Comparison of ENCODE assay signal across 14 cellular contexts in the genomic region with DNA sequence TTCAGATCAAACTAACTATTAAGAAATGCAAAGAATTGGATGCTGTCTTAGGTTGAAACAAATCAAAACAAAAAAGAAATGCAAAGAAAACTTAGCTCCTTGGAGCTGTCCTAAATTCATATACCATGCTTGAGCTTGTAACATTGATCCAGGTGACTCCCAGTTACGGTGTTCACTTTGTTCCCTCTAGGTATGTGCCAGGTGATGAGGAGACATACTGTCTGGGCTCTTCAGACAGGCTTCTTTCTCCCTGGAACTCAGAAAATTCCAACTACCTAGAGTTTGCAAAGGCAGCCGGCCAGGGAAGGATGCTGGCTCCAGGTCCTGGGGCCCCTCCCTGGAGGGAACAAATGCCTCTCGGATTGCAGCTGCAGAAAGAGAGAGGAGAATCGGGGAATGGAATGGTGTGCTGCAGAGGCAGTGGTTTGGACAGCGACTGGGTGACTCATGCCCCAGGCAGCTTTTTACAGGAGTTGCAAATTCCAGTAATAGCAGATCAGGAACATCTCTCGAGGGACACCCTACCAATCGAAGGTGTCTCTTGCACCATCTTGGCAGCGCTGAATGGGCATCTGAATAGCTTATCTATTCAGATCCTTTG. TPM values are rescaled to one million over a fixed set of nuclear protein-coding genes. Genes with fewer than 3 reads are reported as not detected.
A peak's percentile ranks its signal among the peaks of the same experiment; 100 is the strongest.
DNase-seq lines count a peak whose midpoint lies in the region; ATAC-seq and TF ChIP-seq lines count a peak whose summit lies in the region.
"Had no signal": no experiment of that assay in that cellular context is flagged by ENCODE, and none has a peak within 500 bp of the region (broad histone marks: within the 10 kb centered on the region; RNA-seq: fewer than 3 reads in every experiment).

No MANE protein-coding gene starts in this region.

- H3K4me3 ChIP-seq in MG63 = no peak overlapping the region
- H3K4me3 ChIP-seq in ascending aorta = no peak overlapping the region
- H3K4me3 ChIP-seq: esophagus squamous epithelium, testis had no signal

- H3K27ac Mint-ChIP-seq in mesothelial cell of epicardium = peak overlapping the region; percentile 19
- H3K27ac Mint-ChIP-seq: activated naive CD4-positive, alpha-beta T cell treated with anti-CD3 and anti-CD28 coated beads, Interleukin-2, amount 50 U/mL, for 24 hours had no signal

- H3K4me3 Mint-ChIP-seq in mesothelial cell of epicardium = no peak overlapping the region
- H3K4me3 Mint-ChIP-seq: activated naive CD4-positive, alpha-beta T cell treated with anti-CD3 and anti-CD28 coated beads, Interleukin-2, amount 50 U/mL, for 24 hours had no signal

- no peaks in the 10 kb centered on the region for H3K9me3 ChIP-seq in MG63
- no peaks in the 10 kb centered on the region for H3K9me3 ChIP-seq in ascending aorta
- H3K9me3 ChIP-seq: esophagus squamous epithelium, testis had no signal

- ATAC-seq in HG03196 (IDR thresholded peaks at IDR 0.05; ENCODE audit: unreplicated experiment) = no peak
- no peak for ATAC-seq in Right ventricle myocardium inferior

- DNase-seq in Daoy (ENCODE audit: low read depth) = peak; percentile 84
- DNase-seq in MG63 = peak; percentile 90
- peak; percentile 42 for DNase-seq in dedifferentiated amniotic fluid mesenchymal stem cell (ENCODE audit: extremely low spot score)
- peak in 1 of 2 experiments; percentile 54 for DNase-seq in mesothelial cell of epicardium (ENCODE audit: low spot score in 2 of 2, unreplicated experiment in 2 of 2)
- no peak for DNase-seq in ascending aorta (ENCODE audit: low spot score in 2 of 2)
- no peak for DNase-seq in Right ventricle myocardium inferior (ENCODE audit: missing footprints)
- no peak for DNase-seq in HuH-7.5 (ENCODE audit: low spot score)
- DNase-seq: activated CD4-positive, alpha-beta T cell treated with anti-CD3 and anti-CD28 coated beads for 1 hour; DMS 273 treated with DMSO at 0.1 percent for 48 hours; esophagus squamous epithelium; MM.1S; testis had no signal

- no peak overlapping the region for H3K27ac ChIP-seq in ascending aorta
- H3K27ac ChIP-seq: esophagus squamous epithelium, testis had no signal

- intact Hi-C loops in ascending aorta (cut with DNase I) = no loop called here
- intact Hi-C loops in Right ventricle myocardium inferior (cut with DNase I) = no loop called here

- no peaks in the 10 kb centered on the region for H3K27me3 ChIP-seq in MG63
- no peaks in the 10 kb centered on the region for H3K27me3 ChIP-seq in ascending aorta
- H3K27me3 ChIP-seq: testis had no signal

- no peaks in the 10 kb centered on the region for H3K4me1 ChIP-seq in ascending aorta
- H3K4me1 ChIP-seq: testis had no signal

- peaks cover 17% of the 10 kb centered on the region for H3K4me1 Mint-ChIP-seq in mesothelial cell of epicardium
- H3K4me1 Mint-ChIP-seq: activated naive CD4-positive, alpha-beta T cell treated with anti-CD3 and anti-CD28 coated beads, Interleukin-2, amount 50 U/mL, for 24 hours had no signal

- TF ChIP-seq CTCF in mesothelial cell of epicardium (IDR thresholded peaks at IDR 0.05; ENCODE audit: unreplicated experiment) = no peak
- TF ChIP-seq CTCF in ascending aorta (IDR thresholded peaks at IDR 0.05) = no peak

- no peaks in the 10 kb centered on the region for H3K9me3 Mint-ChIP-seq in mesothelial cell of epicardium
- H3K9me3 Mint-ChIP-seq: activated naive CD4-positive, alpha-beta T cell treated with anti-CD3 and anti-CD28 coated beads, Interleukin-2, amount 50 U/mL, for 24 hours had no signal

- no peaks in the 10 kb centered on the region for H3K36me3 ChIP-seq in MG63
- H3K36me3 ChIP-seq in ascending aorta = no peaks in the 10 kb centered on the region
- H3K36me3 ChIP-seq: esophagus squamous epithelium had no signal

- H3K27me3 Mint-ChIP-seq in mesothelial cell of epicardium (ENCODE audit: low read depth) = peaks cover 30% of the 10 kb centered on the region

- H3K36me3 Mint-ChIP-seq in mesothelial cell of epicardium = no peaks in the 10 kb centered on the region
- H3K36me3 Mint-ChIP-seq: activated naive CD4-positive, alpha-beta T cell treated with anti-CD3 and anti-CD28 coated beads, Interleukin-2, amount 50 U/mL, for 24 hours had no signal

RNA-seq across cellular contexts. Expression of a gene that starts 12.3 kb away (rescaled TPM):
- 3.9 and 4.2 TPM in 2 replicates for total RNA-seq in Daoy (2014; rRNA removed; shearing (Covaris generic))
- 1.8 and 3.4 TPM in 2 replicates for total RNA-seq in MG63 (2014; rRNA removed; shearing (Covaris generic); ENCODE audit: low replicate concordance)
- total RNA-seq in mesothelial cell of epicardium (1.9 to 2.6 TPM (median 2.5 TPM) in 3 replicates), ascending aorta (0.32 TPM), Right ventricle myocardium inferior (0.19 TPM)

Comparison
In these comparisons a context has a peak if more than half of its experiments do, and no peak if none do; other contexts are left out.
1. DNase-seq: peak in Daoy (single experiment), MG63 (single experiment) and dedifferentiated amniotic fluid mesenchymal stem cell (single experiment); none in ascending aorta (0 of 2), Right ventricle myocardium inferior (single experiment) and HuH-7.5 (single experiment).